8 cellular contexts compared by ENCODE assay signal in genomic region chr9:113593682-113594281, GRCh38.
DNase-seq lines count a peak whose midpoint lies in the region; ATAC-seq and TF ChIP-seq lines count a peak whose summit lies in the region.

No MANE protein-coding gene starts in this region.

- H3K9ac ChIP-seq in GM23248 = peak overlapping the region; percentile 95

- H3K27me3 ChIP-seq in GM23248 (replicated peaks; ENCODE audit: insufficient read depth) = no peaks in the 10 kb centered on the region

- WGBS in GM23248 (ENCODE audit: low coverage in 1 of 2, low lambda C conversion rate in 2 of 2, missing lambda C conversion rate in 2 of 2), 2 experiments = 2 to 3% methylated on average over 14 to 15 of the region's 15 CpGs

- no peaks in the 10 kb centered on the region for H4K20me1 ChIP-seq in GM23248 (ENCODE audit: insufficient read depth)

- intact Hi-C loops in posterior vena cava (cut with DNase I) = loop anchor here (2.0 to 10.0 kb wide), 3 partner anchors 57 to 884 kb away; partner anchors contain the start of genes CDC26 (in 1 of the 2) and PRPF4 (in 1 of the 2)

- no peak for TF ChIP-seq CTCF in astrocyte of the spinal cord (IDR thresholded peaks at IDR 0.05; ENCODE audit: low read depth, low read length)

- H3K9me3 ChIP-seq in GM23248 (ENCODE audit: low read depth) = no peaks in the 10 kb centered on the region

- no peak overlapping the region for H2AFZ ChIP-seq in GM23248

- in situ Hi-C loops in G401 (cut with HindIII; ENCODE audit: low sequenced_read_pairs) (loop anchor here (5.0 kb wide), 1 partner anchor 59 kb away; no protein-coding TSS in a partner anchor), GM23248 (cut with MboI) (loop anchor here (5.0 kb wide), 1 partner anchor 64 kb away; no protein-coding TSS in a partner anchor), astrocyte of the spinal cord (cut with HindIII; ENCODE audit: low sequenced_read_pairs) (no loop called here)

- H3K9me2 ChIP-seq in GM23248 (ENCODE audit: insufficient read depth) = no peaks in the 10 kb centered on the region

- peak; percentile 79 for DNase-seq in G401 (ENCODE audit: low spot score)
- DNase-seq in GM23248 = peak; percentile 98
- peak; percentile 48 for DNase-seq in NAMALWA (ENCODE audit: low spot score)
- DNase-seq in astrocyte of the spinal cord (ENCODE audit: low read depth, low spot score) = peak; percentile 99
- DNase-seq in hepatic stellate cell (ENCODE audit: low spot score) = peak; percentile 98
- peak; percentile 97 for DNase-seq in posterior vena cava (ENCODE audit: low spot score)
- no peak for DNase-seq in activated CD4-positive, CD25-positive, alpha-beta regulatory T cell treated with anti-CD3 and anti-CD28 coated beads, Interleukin-2, amount 50 U/mL, for 72 hours

- peak overlapping the region; percentile 82 for H3K27ac ChIP-seq in GM23248

- H3K4me3 ChIP-seq in GM23248 (peak overlapping the region; percentile 93), astrocyte of the spinal cord (ENCODE audit: low read depth, low read length) (peak overlapping the region; percentile 84)

- ATAC-seq in HG02798 (IDR thresholded peaks at IDR 0.05; ENCODE audit: poor library complexity, unreplicated experiment) = no peak

- peaks cover 13% of the 10 kb centered on the region; the same call in 1 of the 2 replicates for H3K36me3 ChIP-seq in GM23248 (ENCODE audit: low read depth)

- peaks cover 26% of the 10 kb centered on the region for H3K4me1 ChIP-seq in GM23248 (ENCODE audit: insufficient read depth)

- H3F3A ChIP-seq in GM23248 (ENCODE audit: insufficient read depth) = peaks cover 22% of the 10 kb centered on the region

- H3K79me2 ChIP-seq in GM23248 (ENCODE audit: insufficient read depth) = peaks cover 40% of the 10 kb centered on the region

- H3K4me2 ChIP-seq in GM23248 (ENCODE audit: unreplicated experiment) = peak overlapping the region; percentile 96
